ENCODE assay signal across 22 cellular contexts in genomic region chr11:57327721-57328120, GRCh38. TPM values are rescaled to one million over a fixed set of nuclear protein-coding genes. Genes with fewer than 3 reads are reported as not detected.
DNase-seq lines count a peak whose midpoint lies in the region; ATAC-seq, FAIRE-seq and TF ChIP-seq lines count a peak whose summit lies in the region.
"Had no signal": no experiment of that assay in that cellular context is flagged by ENCODE, and none has a peak within 500 bp of the region (broad histone marks: within the 10 kb centered on the region; RNA-seq: fewer than 3 reads in every experiment).

No MANE protein-coding gene starts in this region.

- TF ChIP-seq CTCF in WTC11 (IDR thresholded peaks at IDR 0.05) (no peak), mesothelial cell of epicardium (IDR thresholded peaks at IDR 0.05; ENCODE audit: unreplicated experiment) (no peak), upper lobe of left lung (IDR thresholded peaks at IDR 0.05) (no peak)

- H3K9me3 ChIP-seq in upper lobe of left lung (no peaks in the 10 kb centered on the region), small intestine (ENCODE audit: control insufficient read depth, low read depth) (no peaks in the 10 kb centered on the region)
- H3K9me3 ChIP-seq: prostate gland, SJSA1, vagina had no signal

- H3K27me3 ChIP-seq in upper lobe of left lung (no peaks in the 10 kb centered on the region), small intestine (ENCODE audit: control insufficient read depth in 2 of 2, insufficient read depth in 2 of 2, low read length in 2 of 2) (no peaks in the 10 kb centered on the region)
- H3K27me3 ChIP-seq: SJSA1, vagina had no signal

- H3K36me3 ChIP-seq in upper lobe of left lung (peaks cover 18 to 65% (median 57%) of the 10 kb centered on the region in 4 donors), small intestine (ENCODE audit: control insufficient read depth in 2 of 2, insufficient read depth in 2 of 2, low read length in 2 of 2) (peaks cover 11 to 16% of the 10 kb centered on the region in 2 donors)

- H3K9me3 Mint-ChIP-seq in activated naive CD8-positive, alpha-beta T cell (ENCODE audit: low read depth) = no peaks in the 10 kb centered on the region
- no peaks in the 10 kb centered on the region for H3K9me3 Mint-ChIP-seq in activated naive CD8-positive, alpha-beta T cell treated with anti-CD3 and anti-CD28 coated beads for 36 hours
- H3K9me3 Mint-ChIP-seq in WTC11 (no peaks in the 10 kb centered on the region), mesothelial cell of epicardium (no peaks in the 10 kb centered on the region)

- peaks cover 52% of the 10 kb centered on the region for H3K4me1 Mint-ChIP-seq in activated naive CD8-positive, alpha-beta T cell (ENCODE audit: low read depth)
- H3K4me1 Mint-ChIP-seq in activated naive CD8-positive, alpha-beta T cell treated with anti-CD3 and anti-CD28 coated beads for 36 hours = peaks cover 51% of the 10 kb centered on the region
- H3K4me1 Mint-ChIP-seq in WTC11 (peaks cover 28% of the 10 kb centered on the region), mesothelial cell of epicardium (peaks cover 36% of the 10 kb centered on the region)

- no peak for ATAC-seq in WTC11
- no peak for ATAC-seq in upper lobe of left lung (ENCODE audit: low FRiP score in 2 of 2)
- ATAC-seq in HG02938 (IDR thresholded peaks at IDR 0.05; ENCODE audit: unreplicated experiment) = no peak
- no peak for ATAC-seq in GM19467 (IDR thresholded peaks at IDR 0.05; ENCODE audit: unreplicated experiment)
- ATAC-seq: PC-3 had no signal

- peaks cover 37% of the 10 kb centered on the region for H3K36me3 Mint-ChIP-seq in activated naive CD8-positive, alpha-beta T cell
- peaks cover 67% of the 10 kb centered on the region for H3K36me3 Mint-ChIP-seq in activated naive CD8-positive, alpha-beta T cell treated with anti-CD3 and anti-CD28 coated beads for 36 hours
- H3K36me3 Mint-ChIP-seq in WTC11 = peaks cover 68% of the 10 kb centered on the region
- H3K36me3 Mint-ChIP-seq in mesothelial cell of epicardium = peaks cover 48% of the 10 kb centered on the region

- WGBS in upper lobe of left lung, 2 donors = 96 to 98% methylated on average over 5 of the region's 5 CpGs
- 94 to 98% (median 95%) methylated on average over 5 of the region's 5 CpGs for WGBS in small intestine, 3 donors

- no peak overlapping the region for H3K27ac Mint-ChIP-seq in activated naive CD8-positive, alpha-beta T cell
- H3K27ac Mint-ChIP-seq in activated naive CD8-positive, alpha-beta T cell treated with anti-CD3 and anti-CD28 coated beads for 36 hours = no peak overlapping the region
- peak overlapping the region; percentile 32; the same call in 1 of the 2 replicates for H3K27ac Mint-ChIP-seq in WTC11
- H3K27ac Mint-ChIP-seq in mesothelial cell of epicardium = peak overlapping the region; percentile 99

- CTCF ChIA-PET in WTC11 (lab: Charles Lee) = interaction anchor here (0.6 kb wide), 1 partner anchor 52 kb away, joined by 3 read pairs; no protein-coding TSS in a partner anchor

- H3K4me3 ChIP-seq in upper lobe of left lung (no peak overlapping the region), small intestine (ENCODE audit: low read depth in 1 of 2, low read length in 2 of 2) (no peak overlapping the region)
- H3K4me3 ChIP-seq: prostate gland, SJSA1, vagina had no signal

- no peak for FAIRE-seq in small intestine (lab: Jason Lieb, UNC)
- FAIRE-seq: keratinocyte had no signal

- TF ChIP-seq EP300 in upper lobe of left lung (IDR thresholded peaks at IDR 0.05) = no peak

- no peak for DNase-seq in activated naive CD8-positive, alpha-beta T cell treated with anti-CD3 and anti-CD28 coated beads for 36 hours
- DNase-seq in WTC11 (ENCODE audit: low spot score) (no peak), mesothelial cell of epicardium (ENCODE audit: low spot score in 2 of 2, unreplicated experiment in 2 of 2) (no peak), upper lobe of left lung (no peak), small intestine (no peak)
- DNase-seq: activated CD4-positive, alpha-beta T cell treated with anti-CD3 and anti-CD28 coated beads for 48 hours; activated naive CD4-positive, alpha-beta T cell treated with Interleukin-2 at 50 U/mL for 16 hours; cortex of kidney; hippocampal formation; mesenchymal stem cell; NCI-H187; NCI-H2227 treated with DMSO at 0.1 percent for 48 hours; PC-3 had no signal

- H3K27me3 Mint-ChIP-seq in activated naive CD8-positive, alpha-beta T cell = no peaks in the 10 kb centered on the region
- H3K27me3 Mint-ChIP-seq in activated naive CD8-positive, alpha-beta T cell treated with anti-CD3 and anti-CD28 coated beads for 36 hours = no peaks in the 10 kb centered on the region
- H3K27me3 Mint-ChIP-seq in WTC11 (ENCODE audit: low read depth) (no peaks in the 10 kb centered on the region), mesothelial cell of epicardium (ENCODE audit: low read depth) (no peaks in the 10 kb centered on the region)

- TF ChIP-seq POLR2A in upper lobe of left lung (IDR thresholded peaks at IDR 0.05) = no peak

- POLR2A ChIA-PET in WTC11 (lab: Charles Lee) = interaction anchor here (0.6 kb wide), 1 partner anchor 34 kb away, joined by 8 read pairs; no protein-coding TSS in a partner anchor

- H3K27ac ChIP-seq in upper lobe of left lung (peak overlapping the region in 3 of 4 donors; percentile 96 to 97 (median 97)), small intestine (ENCODE audit: low read depth in 1 of 2, low read length in 1 of 2) (no peak overlapping the region)
- H3K27ac ChIP-seq: SJSA1, vagina had no signal

- peaks cover 27 to 36% (median 30%) of the 10 kb centered on the region in 4 donors for H3K4me1 ChIP-seq in upper lobe of left lung
- peaks cover 4 to 10% of the 10 kb centered on the region in 2 donors for H3K4me1 ChIP-seq in small intestine (ENCODE audit: control insufficient read depth in 2 of 2, insufficient read depth in 1 of 2, low read depth in 1 of 2, low read length in 1 of 2)

- peak overlapping the region; percentile 17 for H3K4me3 Mint-ChIP-seq in activated naive CD8-positive, alpha-beta T cell
- H3K4me3 Mint-ChIP-seq in activated naive CD8-positive, alpha-beta T cell treated with anti-CD3 and anti-CD28 coated beads for 36 hours = no peak overlapping the region
- H3K4me3 Mint-ChIP-seq in WTC11 (no peak overlapping the region), mesothelial cell of epicardium (no peak overlapping the region)

TF ChIP-seq in WTC11, 78 proteins besides CTCF, POLR2A, EP300 and RAD21 (continues in another document):
- TF ChIP-seq, protein P1, sequence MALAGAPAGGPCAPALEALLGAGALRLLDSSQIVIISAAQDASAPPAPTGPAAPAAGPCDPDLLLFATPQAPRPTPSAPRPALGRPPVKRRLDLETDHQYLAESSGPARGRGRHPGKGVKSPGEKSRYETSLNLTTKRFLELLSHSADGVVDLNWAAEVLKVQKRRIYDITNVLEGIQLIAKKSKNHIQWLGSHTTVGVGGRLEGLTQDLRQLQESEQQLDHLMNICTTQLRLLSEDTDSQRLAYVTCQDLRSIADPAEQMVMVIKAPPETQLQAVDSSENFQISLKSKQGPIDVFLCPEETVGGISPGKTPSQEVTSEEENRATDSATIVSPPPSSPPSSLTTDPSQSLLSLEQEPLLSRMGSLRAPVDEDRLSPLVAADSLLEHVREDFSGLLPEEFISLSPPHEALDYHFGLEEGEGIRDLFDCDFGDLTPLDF (CRISPR knock-in tag; IDR thresholded peaks at IDR 0.05) = no peak
- TF ChIP-seq ZNF396 (CRISPR knock-in tag; IDR thresholded peaks at IDR 0.05; ENCODE audit: borderline replicate concordance) = no peak
- TF ChIP-seq, protein P2, sequence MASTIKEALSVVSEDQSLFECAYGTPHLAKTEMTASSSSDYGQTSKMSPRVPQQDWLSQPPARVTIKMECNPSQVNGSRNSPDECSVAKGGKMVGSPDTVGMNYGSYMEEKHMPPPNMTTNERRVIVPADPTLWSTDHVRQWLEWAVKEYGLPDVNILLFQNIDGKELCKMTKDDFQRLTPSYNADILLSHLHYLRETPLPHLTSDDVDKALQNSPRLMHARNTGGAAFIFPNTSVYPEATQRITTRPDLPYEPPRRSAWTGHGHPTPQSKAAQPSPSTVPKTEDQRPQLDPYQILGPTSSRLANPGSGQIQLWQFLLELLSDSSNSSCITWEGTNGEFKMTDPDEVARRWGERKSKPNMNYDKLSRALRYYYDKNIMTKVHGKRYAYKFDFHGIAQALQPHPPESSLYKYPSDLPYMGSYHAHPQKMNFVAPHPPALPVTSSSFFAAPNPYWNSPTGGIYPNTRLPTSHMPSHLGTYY (CRISPR knock-in tag; IDR thresholded peaks at IDR 0.05) = no peak
- TF ChIP-seq ZNF423 (CRISPR knock-in tag; IDR thresholded peaks at IDR 0.05) = no peak
- no peak for TF ChIP-seq ZNF138 (CRISPR knock-in tag; conservative IDR thresholded peaks at IDR 0.05)
- TF ChIP-seq ZNF263 (CRISPR knock-in tag; IDR thresholded peaks at IDR 0.05; ENCODE audit: low read depth) = no peak

RNA-seq across cellular contexts. Expression of gene TNKS1BP1, which starts 3.0 kb away (rescaled TPM):
- 10 to 100 TPM; 20.8 to 22.1 TPM for total RNA-seq in activated naive CD8-positive, alpha-beta T cell treated with anti-CD3 and anti-CD28 coated beads for 36 hours
- 109 to 127 TPM (median 125 TPM) in 3 replicates for total RNA-seq in WTC11 (2021)
- total RNA-seq in mesothelial cell of epicardium = 201 to 216 TPM (median 216 TPM) in 3 replicates
- 100 to 1,000 TPM; 120 to 322 (median 184) TPM for total RNA-seq in upper lobe of left lung
- polyA plus RNA-seq in small intestine = 100 to 1,000 TPM in 1 of 3 donors, 10 to 100 TPM in 2; 72.1 to 178 (median 98.4) TPM

RNA-seq across cellular contexts. Expression of gene SSRP1, which starts 8.0 kb away (rescaled TPM):
- total RNA-seq in activated naive CD8-positive, alpha-beta T cell treated with anti-CD3 and anti-CD28 coated beads for 36 hours = 100 to 1,000 TPM; 318 to 332 TPM
- total RNA-seq in WTC11 (2021) (218 to 228 TPM (median 223 TPM) in 3 replicates), mesothelial cell of epicardium (106 to 110 TPM (median 108 TPM) in 3 replicates), upper lobe of left lung (10 to 100 TPM; 48.2 to 89.6 (median 65.5) TPM)
- 10 to 100 TPM; 32.4 to 92.0 (median 35.4) TPM for polyA plus RNA-seq in small intestine

RNA-seq across cellular contexts. Expression of gene P2RX3, which starts 10.4 kb away (rescaled TPM):
- total RNA-seq in activated naive CD8-positive, alpha-beta T cell treated with anti-CD3 and anti-CD28 coated beads for 36 hours = not detected
- total RNA-seq in WTC11 (2021) (0.26 to 1.1 TPM (median 0.66 TPM) in 3 replicates), mesothelial cell of epicardium (2.0 to 3.1 TPM (median 2.6 TPM) in 3 replicates), upper lobe of left lung (not detected)
- under 1 TPM in 1 of 3 donors, not detected in 2; 0.46 TPM for polyA plus RNA-seq in small intestine
- total RNA-seq: PC-3, SJSA1, vagina had no signal
- polyA plus RNA-seq: keratinocyte, neural cell had no signal

RNA-seq across cellular contexts. Expression of gene PRG3, which starts 53.2 kb away (rescaled TPM):
- total RNA-seq in activated naive CD8-positive, alpha-beta T cell treated with anti-CD3 and anti-CD28 coated beads for 36 hours = not detected
- total RNA-seq in WTC11 (2021) (not detected in 3 replicates), mesothelial cell of epicardium (not detected in 3 replicates), upper lobe of left lung (not detected)
- polyA plus RNA-seq in small intestine = not detected
- total RNA-seq: PC-3, prostate gland, SJSA1, subcutaneous adipose tissue, vagina had no signal
- polyA plus RNA-seq: keratinocyte, neural cell had no signal

Comparison
In these comparisons a context has a peak if more than half of its experiments do, and no peak if none do; other contexts are left out.
1. H3K27ac Mint-ChIP-seq: peak in WTC11 (single experiment) and mesothelial cell of epicardium (single experiment); none in activated naive CD8-positive, alpha-beta T cell (single experiment) and activated naive CD8-positive, alpha-beta T cell treated with anti-CD3 and anti-CD28 coated beads for 36 hours (single experiment).
2. H3K27ac ChIP-seq: peak in upper lobe of left lung (3 of 4); none in small intestine (0 of 2).